ENCODE assay signal across 15 cellular contexts in genomic region chr1:90074137-90074536, GRCh38.
DNase-seq lines count a peak whose midpoint lies in the region; ATAC-seq and TF ChIP-seq lines count a peak whose summit lies in the region.
"Had no signal": no experiment of that assay in that cellular context is flagged by ENCODE, and none has a peak within 500 bp of the region (broad histone marks: within the 10 kb centered on the region; RNA-seq: fewer than 3 reads in every experiment).

No MANE protein-coding gene starts in this region.

- H3K36me3 ChIP-seq in GM23338 (ENCODE audit: insufficient read depth) (no peaks in the 10 kb centered on the region), tibial artery (no peaks in the 10 kb centered on the region)

- H3K27me3 ChIP-seq in GM23338 (ENCODE audit: insufficient read depth) (no peaks in the 10 kb centered on the region), tibial artery (no peaks in the 10 kb centered on the region)

- no peaks in the 10 kb centered on the region for H3F3A ChIP-seq in GM23338 (replicated peaks; ENCODE audit: low read depth)

- no peaks in the 10 kb centered on the region for H3K9me3 ChIP-seq in tibial artery

- H4K20me1 ChIP-seq in GM23338 (replicated peaks; ENCODE audit: insufficient read depth): no peaks in the 10 kb centered on the region

- intact Hi-C loops in tibial artery (cut with DNase I; ENCODE audit: low total_unique reads): no loop called here
- intact Hi-C loops in natural killer cell (cut with micrococcal nuclease): no loop called here

- H3K4me1 ChIP-seq in GM23338 (ENCODE audit: insufficient read depth) (peaks cover 3% of the 10 kb centered on the region; the same call in 1 of the 2 replicates), tibial artery (no peaks in the 10 kb centered on the region)

- H3K27ac Mint-ChIP-seq in GM23338: no peak overlapping the region; the same call in 1 of the 2 replicates
- 0 out of 2 replicates have a peak overlapping the region, but pooled peaks have one; percentile 8 for H3K27ac Mint-ChIP-seq in WTC11
- H3K27ac Mint-ChIP-seq in natural killer cell: no peak overlapping the region
- H3K27ac Mint-ChIP-seq: activated naive CD4-positive, alpha-beta T cell treated with anti-CD3 and anti-CD28 coated beads for 36 hours had no signal

- CTCF ChIA-PET in WTC11 (lab: Charles Lee) (no interaction called here), RWPE1 (lab: Yijun Ruan, JAX) (interaction anchor here (1.2 kb wide), 1 partner anchor 647 kb away, joined by 3 read pairs; no protein-coding TSS in a partner anchor)

- H3K27ac ChIP-seq in GM23338 (ENCODE audit: low read depth) (no peak overlapping the region), tibial artery (no peak overlapping the region), RWPE1 (no peak overlapping the region)

- H3K36me3 Mint-ChIP-seq in GM23338 (ENCODE audit: low read depth) (no peaks in the 10 kb centered on the region), WTC11 (no peaks in the 10 kb centered on the region), natural killer cell (no peaks in the 10 kb centered on the region)

- H3K9me3 Mint-ChIP-seq in GM23338 (no peaks in the 10 kb centered on the region), WTC11 (no peaks in the 10 kb centered on the region), natural killer cell (no peaks in the 10 kb centered on the region)
- H3K9me3 Mint-ChIP-seq: activated naive CD4-positive, alpha-beta T cell treated with anti-CD3 and anti-CD28 coated beads for 36 hours; H9 had no signal

- peaks cover 5% of the 10 kb centered on the region; the same call in 2 of the 3 replicates for H3K4me1 Mint-ChIP-seq in GM23338
- H3K4me1 Mint-ChIP-seq in WTC11: peaks cover 11% of the 10 kb centered on the region
- peaks cover 0 to 4% of the 10 kb centered on the region in 2 donors for H3K4me1 Mint-ChIP-seq in natural killer cell

- no peaks in the 10 kb centered on the region for H3K79me2 ChIP-seq in GM23338 (replicated peaks; ENCODE audit: insufficient read depth)

- DNase-seq in GM23338 (ENCODE audit: low spot score): no peak
- no peak for DNase-seq in WTC11 (ENCODE audit: low spot score)
- no peak for DNase-seq in activated gamma-delta T cell treated with Interleukin-2 at 50 U/mL for 16 hours
- DNase-seq in tibial artery: no peak
- no peak for DNase-seq in natural killer cell
- DNase-seq in RWPE1 (ENCODE audit: low spot score): no peak
- DNase-seq: activated naive CD4-positive, alpha-beta T cell treated with anti-CD3 and anti-CD28 coated beads for 36 hours; H9; hippocampal formation; NCI-H1092 had no signal

- no peak overlapping the region for H3K4me3 Mint-ChIP-seq in GM23338
- no peak overlapping the region for H3K4me3 Mint-ChIP-seq in WTC11
- no peak overlapping the region for H3K4me3 Mint-ChIP-seq in natural killer cell
- H3K4me3 Mint-ChIP-seq: activated naive CD4-positive, alpha-beta T cell treated with anti-CD3 and anti-CD28 coated beads for 36 hours; H9 had no signal

- no peaks in the 10 kb centered on the region for H3K9me2 ChIP-seq in GM23338 (ENCODE audit: insufficient read depth)

- H2AFZ ChIP-seq in GM23338: peak overlapping the region; percentile 69; the same call in 1 of the 2 replicates

- H3K4me2 ChIP-seq in GM23338: no peak overlapping the region

- H3K27me3 Mint-ChIP-seq in GM23338 (ENCODE audit: insufficient read depth, low read depth, poor library complexity) (no peaks in the 10 kb centered on the region), WTC11 (ENCODE audit: low read depth) (no peaks in the 10 kb centered on the region), natural killer cell (ENCODE audit: low read depth in 2 of 2) (peaks cover 14 to 29% of the 10 kb centered on the region in 2 donors)

- ATAC-seq in GM18867 (IDR thresholded peaks at IDR 0.05; ENCODE audit: unreplicated experiment) (peak; percentile 76), GM23338 (no peak; the same call in 2 of the 3 replicates), HG03280 (IDR thresholded peaks at IDR 0.05; ENCODE audit: unreplicated experiment) (peak; percentile 67), WTC11 (peak; percentile 32; the same call in 1 of the 2 replicates), natural killer cell (no peak)
- ATAC-seq: HepG2, left lobe of liver, SK-N-SH treated with all-trans-retinoic acid at 6 μM for 48 hours had no signal

- H3K4me3 ChIP-seq in GM23338 (no peak overlapping the region), tibial artery (no peak overlapping the region)

- TF ChIP-seq CTCF in GM23338 (conservative IDR thresholded peaks at IDR 0.05; ENCODE audit: low read depth in 2 of 2): no peak
- no peak for TF ChIP-seq CTCF in WTC11 (IDR thresholded peaks at IDR 0.05)
- TF ChIP-seq CTCF in tibial artery (IDR thresholded peaks at IDR 0.05): no peak
- no peak for TF ChIP-seq CTCF in natural killer cell (IDR thresholded peaks at IDR 0.05)
- no peak for TF ChIP-seq CTCF in RWPE1 (conservative IDR thresholded peaks at IDR 0.05; ENCODE audit: low read depth)

- POLR2A ChIA-PET in WTC11 (lab: Charles Lee) (no interaction called here), RWPE1 (lab: Yijun Ruan, JAX; ENCODE audit: low non-redundant PET) (no interaction called here)

TF ChIP-seq in WTC11, 78 proteins besides CTCF, POLR2A, EP300 and RAD21:
- no peak for TF ChIP-seq ETV6 (CRISPR knock-in tag; IDR thresholded peaks at IDR 0.05)
- TF ChIP-seq, protein P1, sequence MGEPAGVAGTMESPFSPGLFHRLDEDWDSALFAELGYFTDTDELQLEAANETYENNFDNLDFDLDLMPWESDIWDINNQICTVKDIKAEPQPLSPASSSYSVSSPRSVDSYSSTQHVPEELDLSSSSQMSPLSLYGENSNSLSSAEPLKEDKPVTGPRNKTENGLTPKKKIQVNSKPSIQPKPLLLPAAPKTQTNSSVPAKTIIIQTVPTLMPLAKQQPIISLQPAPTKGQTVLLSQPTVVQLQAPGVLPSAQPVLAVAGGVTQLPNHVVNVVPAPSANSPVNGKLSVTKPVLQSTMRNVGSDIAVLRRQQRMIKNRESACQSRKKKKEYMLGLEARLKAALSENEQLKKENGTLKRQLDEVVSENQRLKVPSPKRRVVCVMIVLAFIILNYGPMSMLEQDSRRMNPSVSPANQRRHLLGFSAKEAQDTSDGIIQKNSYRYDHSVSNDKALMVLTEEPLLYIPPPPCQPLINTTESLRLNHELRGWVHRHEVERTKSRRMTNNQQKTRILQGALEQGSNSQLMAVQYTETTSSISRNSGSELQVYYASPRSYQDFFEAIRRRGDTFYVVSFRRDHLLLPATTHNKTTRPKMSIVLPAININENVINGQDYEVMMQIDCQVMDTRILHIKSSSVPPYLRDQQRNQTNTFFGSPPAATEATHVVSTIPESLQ (CRISPR knock-in tag; IDR thresholded peaks at IDR 0.05): no peak
- no peak for TF ChIP-seq OVOL2 (CRISPR knock-in tag; IDR thresholded peaks at IDR 0.05; ENCODE audit: borderline replicate concordance)
- TF ChIP-seq CREB1 (CRISPR knock-in tag; IDR thresholded peaks at IDR 0.05): no peak
- no peak for TF ChIP-seq TP53 (CRISPR knock-in tag; IDR thresholded peaks at IDR 0.05)
- no peak for TF ChIP-seq ELF4 (CRISPR knock-in tag; IDR thresholded peaks at IDR 0.05; ENCODE audit: low read depth)
- no peak for TF ChIP-seq EMX1 (CRISPR knock-in tag; IDR thresholded peaks at IDR 0.05)
- no peak for TF ChIP-seq ESRRA (CRISPR knock-in tag; IDR thresholded peaks at IDR 0.05; ENCODE audit: borderline replicate concordance)
- no peak for TF ChIP-seq NFATC4 (CRISPR knock-in tag; IDR thresholded peaks at IDR 0.05)
- TF ChIP-seq GTF2I (CRISPR knock-in tag; conservative IDR thresholded peaks at IDR 0.05): no peak
- TF ChIP-seq, protein P2, sequence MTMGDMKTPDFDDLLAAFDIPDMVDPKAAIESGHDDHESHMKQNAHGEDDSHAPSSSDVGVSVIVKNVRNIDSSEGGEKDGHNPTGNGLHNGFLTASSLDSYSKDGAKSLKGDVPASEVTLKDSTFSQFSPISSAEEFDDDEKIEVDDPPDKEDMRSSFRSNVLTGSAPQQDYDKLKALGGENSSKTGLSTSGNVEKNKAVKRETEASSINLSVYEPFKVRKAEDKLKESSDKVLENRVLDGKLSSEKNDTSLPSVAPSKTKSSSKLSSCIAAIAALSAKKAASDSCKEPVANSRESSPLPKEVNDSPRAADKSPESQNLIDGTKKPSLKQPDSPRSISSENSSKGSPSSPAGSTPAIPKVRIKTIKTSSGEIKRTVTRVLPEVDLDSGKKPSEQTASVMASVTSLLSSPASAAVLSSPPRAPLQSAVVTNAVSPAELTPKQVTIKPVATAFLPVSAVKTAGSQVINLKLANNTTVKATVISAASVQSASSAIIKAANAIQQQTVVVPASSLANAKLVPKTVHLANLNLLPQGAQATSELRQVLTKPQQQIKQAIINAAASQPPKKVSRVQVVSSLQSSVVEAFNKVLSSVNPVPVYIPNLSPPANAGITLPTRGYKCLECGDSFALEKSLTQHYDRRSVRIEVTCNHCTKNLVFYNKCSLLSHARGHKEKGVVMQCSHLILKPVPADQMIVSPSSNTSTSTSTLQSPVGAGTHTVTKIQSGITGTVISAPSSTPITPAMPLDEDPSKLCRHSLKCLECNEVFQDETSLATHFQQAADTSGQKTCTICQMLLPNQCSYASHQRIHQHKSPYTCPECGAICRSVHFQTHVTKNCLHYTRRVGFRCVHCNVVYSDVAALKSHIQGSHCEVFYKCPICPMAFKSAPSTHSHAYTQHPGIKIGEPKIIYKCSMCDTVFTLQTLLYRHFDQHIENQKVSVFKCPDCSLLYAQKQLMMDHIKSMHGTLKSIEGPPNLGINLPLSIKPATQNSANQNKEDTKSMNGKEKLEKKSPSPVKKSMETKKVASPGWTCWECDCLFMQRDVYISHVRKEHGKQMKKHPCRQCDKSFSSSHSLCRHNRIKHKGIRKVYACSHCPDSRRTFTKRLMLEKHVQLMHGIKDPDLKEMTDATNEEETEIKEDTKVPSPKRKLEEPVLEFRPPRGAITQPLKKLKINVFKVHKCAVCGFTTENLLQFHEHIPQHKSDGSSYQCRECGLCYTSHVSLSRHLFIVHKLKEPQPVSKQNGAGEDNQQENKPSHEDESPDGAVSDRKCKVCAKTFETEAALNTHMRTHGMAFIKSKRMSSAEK (CRISPR knock-in tag; IDR thresholded peaks at IDR 0.05; ENCODE audit: borderline replicate concordance): no peak
- no peak for TF ChIP-seq PRRX2 (CRISPR knock-in tag; IDR thresholded peaks at IDR 0.05)
TF ChIP-seq in WTC11: peak in this region for 0.

Comparison
In these comparisons a context has a peak if more than half of its experiments do, and no peak if none do; other contexts are left out.
1. ATAC-seq: peak in GM18867 (single experiment), HG03280 (single experiment) and WTC11 (single experiment); none in GM23338 (single experiment) and natural killer cell (0 of 3).